In genomic region chr11:117663826-117664225, GRCh38 we compare ENCODE assay signal across 15 cellular contexts.
DNase-seq lines count a peak whose midpoint lies in the region; ATAC-seq and TF ChIP-seq lines count a peak whose summit lies in the region.
"Had no signal": no experiment of that assay in that cellular context is flagged by ENCODE, and none has a peak within 500 bp of the region (broad histone marks: within the 10 kb centered on the region; RNA-seq: fewer than 3 reads in every experiment).

No MANE protein-coding gene starts in this region.

- no peaks in the 10 kb centered on the region for H3K9me2 ChIP-seq in neural cell (ENCODE audit: insufficient read depth, low read length)

- intact Hi-C loops in dorsolateral prefrontal cortex (cut with DNase I), result loop anchor here (5.0 to 10.0 kb wide), 3 partner anchors 62 to 219 kb away; no protein-coding TSS in a partner anchor
- intact Hi-C loops in MCF 10A (cut with micrococcal nuclease), result no loop called here

- peak overlapping the region; percentile 44 for H3K9ac ChIP-seq in neural cell (ENCODE audit: low read length)

- H3K27me3 ChIP-seq in dorsolateral prefrontal cortex (no peaks in the 10 kb centered on the region), neural cell (ENCODE audit: insufficient read depth, low read depth, low read length) (no peaks in the 10 kb centered on the region)
- H3K27me3 ChIP-seq: right lobe of liver had no signal

- TF ChIP-seq RAD21 in neural cell (conservative IDR thresholded peaks at IDR 0.05), result no peak

- peak; percentile 24 for DNase-seq in NCI-H82 (lab: John Stamatoyannopoulos, UW)
- DNase-seq in NCI-H82 treated with DMSO at 0.1 percent for 48 hours (lab: John Stamatoyannopoulos, UW; ENCODE audit: unreplicated experiment), result no peak
- DNase-seq in dorsolateral prefrontal cortex, result peak in 7 of 10 donors; percentile 66 to 81 (median 76)
- DNase-seq in type B pancreatic cell (ENCODE audit: extremely low spot score, unreplicated experiment), result no peak
- DNase-seq in MCF 10A (ENCODE audit: unreplicated experiment), result no peak
- DNase-seq in naive thymus-derived CD8-positive, alpha-beta T cell, result no peak
- no peak for DNase-seq in ureter (ENCODE audit: low spot score)
- DNase-seq: activated naive CD4-positive, alpha-beta T cell treated with anti-CD3 and anti-CD28 coated beads for 36 hours; Kasumi-1; NCI-H2081 treated with DMSO at 0.1 percent for 48 hours; right lobe of liver; stimulated activated CD4-positive, alpha-beta T cell treated with anti-CD3 and anti-CD28 coated beads, Interleukin-4, amount 100 ng/mL, for 1 hour had no signal

- H3K27ac Mint-ChIP-seq in type B pancreatic cell (peak overlapping the region; percentile 43), MCF 10A (ENCODE audit: low read depth, unreplicated experiment) (no peak overlapping the region)
- H3K27ac Mint-ChIP-seq in naive thymus-derived CD8-positive, alpha-beta T cell, result peak overlapping the region in 1 of 10 donors; percentile 72
- H3K27ac Mint-ChIP-seq: activated naive CD4-positive, alpha-beta T cell treated with anti-CD3 and anti-CD28 coated beads for 36 hours had no signal

- ATAC-seq in naive thymus-derived CD8-positive, alpha-beta T cell, result no peak
- ATAC-seq: right lobe of liver had no signal

- H3K9me3 Mint-ChIP-seq in type B pancreatic cell, result no peaks in the 10 kb centered on the region
- no peaks in the 10 kb centered on the region for H3K9me3 Mint-ChIP-seq in MCF 10A (ENCODE audit: unreplicated experiment)
- H3K9me3 Mint-ChIP-seq in naive thymus-derived CD8-positive, alpha-beta T cell, result no peaks in the 10 kb centered on the region
- H3K9me3 Mint-ChIP-seq: activated naive CD4-positive, alpha-beta T cell treated with anti-CD3 and anti-CD28 coated beads for 36 hours had no signal

- peak in 19 of 56 donors; percentile 6 to 47 (median 17) for TF ChIP-seq CTCF in dorsolateral prefrontal cortex (IDR thresholded peaks at IDR 0.05 in 54 of 56, conservative IDR thresholded peaks at IDR 0.05 in 2 of 56; ENCODE audit: low read depth in 1 of 56, partially characterized antibody in 56 of 56)
- no peak for TF ChIP-seq CTCF in neural cell (IDR thresholded peaks at IDR 0.05; ENCODE audit: poor library complexity, severe bottlenecking)
- TF ChIP-seq CTCF in type B pancreatic cell (conservative IDR thresholded peaks at IDR 0.05), result no peak
- TF ChIP-seq CTCF in MCF 10A (IDR thresholded peaks at IDR 0.05; ENCODE audit: unreplicated experiment), result no peak

- H3K27ac ChIP-seq in dorsolateral prefrontal cortex, result peak overlapping the region; percentile 73 to 99 (median 96)
- peak overlapping the region; percentile 54 for H3K27ac ChIP-seq in neural cell (ENCODE audit: low read length)
- H3K27ac ChIP-seq: cardiac muscle cell, right lobe of liver, SK-N-MC had no signal

- BruUV-seq in MCF 10A (replicated peaks; lab: Mats Ljungman, UMichigan), result no TSS peak

- peaks cover 11% of the 10 kb centered on the region for H3K27me3 Mint-ChIP-seq in type B pancreatic cell
- peaks cover 80% of the 10 kb centered on the region for H3K27me3 Mint-ChIP-seq in MCF 10A (ENCODE audit: insufficient read depth, unreplicated experiment)
- peaks cover 0 to 12% (median 3%) of the 10 kb centered on the region in 5 donors for H3K27me3 Mint-ChIP-seq in naive thymus-derived CD8-positive, alpha-beta T cell

- H4K20me1 ChIP-seq in neural cell (ENCODE audit: insufficient read depth), result no peaks in the 10 kb centered on the region

- POLR2A ChIA-PET in MCF 10A (lab: Yijun Ruan, JAX), result interaction anchor here (0.6 kb wide), 1 partner anchor 413 kb away, joined by 3 read pairs; the partner anchor contains the start of gene TMPRSS4
- POLR2A ChIA-PET in naive thymus-derived CD8-positive, alpha-beta T cell (lab: Charles Lee), result no interaction called here

- CTCF ChIA-PET in MCF 10A (lab: Yijun Ruan, JAX), result no interaction called here

- H3K79me2 ChIP-seq in neural cell (replicated peaks; ENCODE audit: insufficient read depth, low read length), result no peaks in the 10 kb centered on the region

- TF ChIP-seq EP300 in neural cell (conservative IDR thresholded peaks at IDR 0.05; ENCODE audit: poor library complexity, severe bottlenecking), result no peak

- no peaks in the 10 kb centered on the region for H3K36me3 ChIP-seq in neural cell (ENCODE audit: insufficient read depth, low read length)
- H3K36me3 ChIP-seq: cardiac muscle cell, right lobe of liver had no signal

- H3F3A ChIP-seq in neural cell (ENCODE audit: insufficient read depth, low read length, poor library complexity, severe bottlenecking), result no peaks in the 10 kb centered on the region

- H3K9me3 ChIP-seq in neural cell (ENCODE audit: low read length), result no peaks in the 10 kb centered on the region
- H3K9me3 ChIP-seq: right lobe of liver had no signal

- no peak overlapping the region for H2AFZ ChIP-seq in neural cell (ENCODE audit: low read depth, low read length)

- H3K4me1 Mint-ChIP-seq in type B pancreatic cell (ENCODE audit: unreplicated experiment) (peaks cover 20% of the 10 kb centered on the region), MCF 10A (ENCODE audit: insufficient read depth, unreplicated experiment) (no peaks in the 10 kb centered on the region)
- H3K4me1 Mint-ChIP-seq in naive thymus-derived CD8-positive, alpha-beta T cell, result peaks cover 0 to 5% (median 0%) of the 10 kb centered on the region in 4 donors

- H3K36me3 Mint-ChIP-seq in type B pancreatic cell (no peaks in the 10 kb centered on the region), MCF 10A (ENCODE audit: insufficient read depth, unreplicated experiment) (no peaks in the 10 kb centered on the region)
- no peaks in the 10 kb centered on the region for H3K36me3 Mint-ChIP-seq in naive thymus-derived CD8-positive, alpha-beta T cell

- H3K4me3 Mint-ChIP-seq in type B pancreatic cell (peak overlapping the region; percentile 68), MCF 10A (ENCODE audit: unreplicated experiment) (no peak overlapping the region)
- H3K4me3 Mint-ChIP-seq in naive thymus-derived CD8-positive, alpha-beta T cell, result no peak overlapping the region
- H3K4me3 Mint-ChIP-seq: activated naive CD4-positive, alpha-beta T cell treated with anti-CD3 and anti-CD28 coated beads for 36 hours had no signal

- H3K4me3 ChIP-seq in dorsolateral prefrontal cortex, result peak overlapping the region in 33 of 59 donors; percentile 0 to 49 (median 17)
- peak overlapping the region; percentile 6 for H3K4me3 ChIP-seq in neural cell (ENCODE audit: low read length)
- H3K4me3 ChIP-seq: cardiac muscle cell, right lobe of liver, SK-N-MC had no signal

- no peak overlapping the region for H3K4me2 ChIP-seq in neural cell (ENCODE audit: low read length)

TF ChIP-seq in neural cell, 6 proteins besides CTCF, POLR2A, EP300 and RAD21:
- TF ChIP-seq, protein P1, sequence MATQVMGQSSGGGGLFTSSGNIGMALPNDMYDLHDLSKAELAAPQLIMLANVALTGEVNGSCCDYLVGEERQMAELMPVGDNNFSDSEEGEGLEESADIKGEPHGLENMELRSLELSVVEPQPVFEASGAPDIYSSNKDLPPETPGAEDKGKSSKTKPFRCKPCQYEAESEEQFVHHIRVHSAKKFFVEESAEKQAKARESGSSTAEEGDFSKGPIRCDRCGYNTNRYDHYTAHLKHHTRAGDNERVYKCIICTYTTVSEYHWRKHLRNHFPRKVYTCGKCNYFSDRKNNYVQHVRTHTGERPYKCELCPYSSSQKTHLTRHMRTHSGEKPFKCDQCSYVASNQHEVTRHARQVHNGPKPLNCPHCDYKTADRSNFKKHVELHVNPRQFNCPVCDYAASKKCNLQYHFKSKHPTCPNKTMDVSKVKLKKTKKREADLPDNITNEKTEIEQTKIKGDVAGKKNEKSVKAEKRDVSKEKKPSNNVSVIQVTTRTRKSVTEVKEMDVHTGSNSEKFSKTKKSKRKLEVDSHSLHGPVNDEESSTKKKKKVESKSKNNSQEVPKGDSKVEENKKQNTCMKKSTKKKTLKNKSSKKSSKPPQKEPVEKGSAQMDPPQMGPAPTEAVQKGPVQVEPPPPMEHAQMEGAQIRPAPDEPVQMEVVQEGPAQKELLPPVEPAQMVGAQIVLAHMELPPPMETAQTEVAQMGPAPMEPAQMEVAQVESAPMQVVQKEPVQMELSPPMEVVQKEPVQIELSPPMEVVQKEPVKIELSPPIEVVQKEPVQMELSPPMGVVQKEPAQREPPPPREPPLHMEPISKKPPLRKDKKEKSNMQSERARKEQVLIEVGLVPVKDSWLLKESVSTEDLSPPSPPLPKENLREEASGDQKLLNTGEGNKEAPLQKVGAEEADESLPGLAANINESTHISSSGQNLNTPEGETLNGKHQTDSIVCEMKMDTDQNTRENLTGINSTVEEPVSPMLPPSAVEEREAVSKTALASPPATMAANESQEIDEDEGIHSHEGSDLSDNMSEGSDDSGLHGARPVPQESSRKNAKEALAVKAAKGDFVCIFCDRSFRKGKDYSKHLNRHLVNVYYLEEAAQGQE (IDR thresholded peaks at IDR 0.05; ENCODE audit: borderline replicate concordance), result peak; percentile 33
- peak; percentile 20 for TF ChIP-seq SMC3 (conservative IDR thresholded peaks at IDR 0.05; ENCODE audit: poor library complexity)
- no peak for TF ChIP-seq TAF1 (IDR thresholded peaks at IDR 0.05; ENCODE audit: low read depth)
- peak; percentile 46 for TF ChIP-seq POLR2AphosphoS5 (IDR thresholded peaks at IDR 0.05)
- no peak for TF ChIP-seq MXI1 (conservative IDR thresholded peaks at IDR 0.05; ENCODE audit: poor library complexity, severe bottlenecking)
- TF ChIP-seq EZH2 (IDR thresholded peaks at IDR 0.05; ENCODE audit: borderline replicate concordance, insufficient read depth, low read length, poor library complexity, severe bottlenecking), result no peak
TF ChIP-seq in neural cell: peak in this region for 3.

Comparison
In these comparisons a context has a peak if more than half of its experiments do, and no peak if none do; other contexts are left out.
1. DNase-seq: peak in NCI-H82 (single experiment) and dorsolateral prefrontal cortex (7 of 10); none in NCI-H82 treated with DMSO at 0.1 percent for 48 hours (single experiment), type B pancreatic cell (single experiment), MCF 10A (single experiment), naive thymus-derived CD8-positive, alpha-beta T cell (0 of 10) and ureter (single experiment).